ENCODE assay signal across 19 cellular contexts in genomic region chr5:107524111-107524510, GRCh38.
"Had no signal": no experiment of that assay in that cellular context is flagged by ENCODE, and none has a peak within 500 bp of the region (broad histone marks: within the 10 kb centered on the region; RNA-seq: fewer than 3 reads in every experiment).

No MANE protein-coding gene starts in this region.

- H3K9me3 Mint-ChIP-seq: immature natural killer cell; stimulated activated naive B cell treated with anti-CD40 and anti-IgM and Interleukin-4, amounts not matched to agents 10 μg/mL and 1 μg/mL and 100 μg/mL, for 72 hours had no signal

- DNase-seq: activated CD4-positive, alpha-beta T cell treated with anti-CD3 and anti-CD28 coated beads for 1 hour; activated CD4-positive, alpha-beta T cell treated with anti-CD3 and anti-CD28 coated beads, Interleukin-2, amount 50 U/mL, for 4 hours; activated naive CD4-positive, alpha-beta T cell treated with Interleukin-2 at 50 U/mL for 16 hours; activated T-cell treated with anti-CD3 and anti-CD28 coated beads for 4 hours; aorta; dorsolateral prefrontal cortex; esophagus squamous epithelium; immature natural killer cell; midbrain; stimulated activated CD4-positive, alpha-beta T cell treated with anti-CD3 and anti-CD28 coated beads, Interleukin-15, amount 100 ng/mL, for 24 hours; stimulated activated CD4-positive, alpha-beta T cell treated with anti-CD3 and anti-CD28 coated beads, Interleukin-4, amount 100 ng/mL, for 1 hour; stimulated activated naive B cell treated with anti-CD40 and anti-IgM and Interleukin-4, amounts not matched to agents 10 μg/mL and 1 μg/mL and 100 μg/mL, for 72 hours; T-helper 1 cell; T1000; thyroid gland had no signal

- H3K27ac ChIP-seq: dorsolateral prefrontal cortex, neutrophil, thyroid gland, VCaP had no signal

- H3K9me3 ChIP-seq: esophagus squamous epithelium, neutrophil, thyroid gland had no signal

- H3K4me1 Mint-ChIP-seq: stimulated activated naive B cell treated with anti-CD40 and anti-IgM and Interleukin-4, amounts not matched to agents 10 μg/mL and 1 μg/mL and 100 μg/mL, for 72 hours had no signal

- H3K27ac Mint-ChIP-seq: stimulated activated naive B cell treated with anti-CD40 and anti-IgM and Interleukin-4, amounts not matched to agents 10 μg/mL and 1 μg/mL and 100 μg/mL, for 72 hours had no signal

- H3K4me3 ChIP-seq: dorsolateral prefrontal cortex, esophagus squamous epithelium, lung, thyroid gland had no signal

- H3K4me3 Mint-ChIP-seq: immature natural killer cell; stimulated activated naive B cell treated with anti-CD40 and anti-IgM and Interleukin-4, amounts not matched to agents 10 μg/mL and 1 μg/mL and 100 μg/mL, for 72 hours had no signal

- ATAC-seq: stimulated activated naive B cell treated with anti-CD40 and anti-IgM and Interleukin-4, amounts not matched to agents 10 μg/mL and 1 μg/mL and 100 μg/mL, for 72 hours had no signal

- H3K4me1 ChIP-seq: thyroid gland had no signal

- H3K36me3 ChIP-seq: esophagus squamous epithelium, neutrophil, thyroid gland had no signal

- H3K27me3 Mint-ChIP-seq: stimulated activated naive B cell treated with anti-CD40 and anti-IgM and Interleukin-4, amounts not matched to agents 10 μg/mL and 1 μg/mL and 100 μg/mL, for 72 hours had no signal

- H3K36me3 Mint-ChIP-seq: stimulated activated naive B cell treated with anti-CD40 and anti-IgM and Interleukin-4, amounts not matched to agents 10 μg/mL and 1 μg/mL and 100 μg/mL, for 72 hours had no signal

- FAIRE-seq: urothelium cell line had no signal

- H3K27me3 ChIP-seq: dorsolateral prefrontal cortex, esophagus squamous epithelium, neutrophil, thyroid gland had no signal
